15 cellular contexts compared by ENCODE assay signal in genomic region chr5:109589983-109590382, GRCh38.
DNase-seq lines count a peak whose midpoint lies in the region; ATAC-seq and TF ChIP-seq lines count a peak whose summit lies in the region.
"Had no signal": no experiment of that assay in that cellular context is flagged by ENCODE, and none has a peak within 500 bp of the region (broad histone marks: within the 10 kb centered on the region; RNA-seq: fewer than 3 reads in every experiment).

No MANE protein-coding gene starts in this region.

- no peak overlapping the region for H3K27ac ChIP-seq in psoas muscle
- H3K27ac ChIP-seq: esophagus squamous epithelium, Peyer's patch had no signal

- H3K36me3 Mint-ChIP-seq in WTC11: no peaks in the 10 kb centered on the region
- H3K36me3 Mint-ChIP-seq in naive thymus-derived CD8-positive, alpha-beta T cell: no peaks in the 10 kb centered on the region
- H3K36me3 Mint-ChIP-seq in activated T-helper 1 cell treated with anti-CD3 and anti-CD28 coated beads, Interleukin-12 subunit alpha, Interleukin-12 subunit beta, Interleukin-2, Interleukin-4 antibody, amounts not matched to agents 30 ng/mL and 10 ng/mL and 1 ng/mL, durations not matched to agents 14 hours and 24 hours and 36 hours (ENCODE audit: low read depth): no peaks in the 10 kb centered on the region
- H3K36me3 Mint-ChIP-seq: activated naive CD4-positive, alpha-beta T cell treated with anti-CD3 and anti-CD28 coated beads, Interleukin-2, amount 50 U/mL, for 24 hours; memory B cell had no signal

- H3K4me1 Mint-ChIP-seq in WTC11: no peaks in the 10 kb centered on the region
- peaks cover 13 to 22% (median 17%) of the 10 kb centered on the region in 4 donors for H3K4me1 Mint-ChIP-seq in naive thymus-derived CD8-positive, alpha-beta T cell
- H3K4me1 Mint-ChIP-seq in activated T-helper 1 cell treated with anti-CD3 and anti-CD28 coated beads, Interleukin-12 subunit alpha, Interleukin-12 subunit beta, Interleukin-2, Interleukin-4 antibody, amounts not matched to agents 30 ng/mL and 10 ng/mL and 1 ng/mL, durations not matched to agents 14 hours and 24 hours and 36 hours (ENCODE audit: low read depth): no peaks in the 10 kb centered on the region
- H3K4me1 Mint-ChIP-seq: memory B cell had no signal

- TF ChIP-seq CTCF in WTC11 (IDR thresholded peaks at IDR 0.05) (no peak), psoas muscle (IDR thresholded peaks at IDR 0.05) (no peak)

- H3K27me3 ChIP-seq in psoas muscle (ENCODE audit: insufficient read depth in 3 of 3, low read length in 2 of 3): no peaks in the 10 kb centered on the region
- H3K27me3 ChIP-seq: esophagus squamous epithelium, Peyer's patch had no signal

- H3K4me1 ChIP-seq in psoas muscle: no peaks in the 10 kb centered on the region
- H3K4me1 ChIP-seq: esophagus squamous epithelium, Peyer's patch had no signal

- DNase-seq in NCI-H524 (lab: John Stamatoyannopoulos, UW): peak; percentile 17 to 49
- no peak for DNase-seq in NCI-H524 treated with DMSO at 0.1 percent for 48 hours (lab: John Stamatoyannopoulos, UW)
- DNase-seq in HT1080 (ENCODE audit: low read depth): peak; percentile 10
- DNase-seq in WTC11 (ENCODE audit: low spot score): no peak
- DNase-seq in naive thymus-derived CD8-positive, alpha-beta T cell: peak in 3 of 10 donors; percentile 4 to 31 (median 19)
- no peak for DNase-seq in activated T-helper 1 cell treated with anti-CD3 and anti-CD28 coated beads, Interleukin-12 subunit alpha, Interleukin-12 subunit beta, Interleukin-2, Interleukin-4 antibody, amounts not matched to agents 30 ng/mL and 10 ng/mL and 1 ng/mL, durations not matched to agents 14 hours and 24 hours and 36 hours (ENCODE audit: low spot score)
- no peak for DNase-seq in SHP77 (lab: John Stamatoyannopoulos, UW)
- no peak for DNase-seq in psoas muscle
- DNase-seq: Calu3, cerebellar nuclear complex, esophagus squamous epithelium, Peyer's patch had no signal

- H3K9me3 ChIP-seq in psoas muscle: no peaks in the 10 kb centered on the region
- H3K9me3 ChIP-seq: esophagus squamous epithelium, Peyer's patch had no signal

- no peak overlapping the region for H3K27ac Mint-ChIP-seq in WTC11
- H3K27ac Mint-ChIP-seq in naive thymus-derived CD8-positive, alpha-beta T cell: peak overlapping the region in 1 of 10 donors; percentile 36
- no peak overlapping the region for H3K27ac Mint-ChIP-seq in activated T-helper 1 cell treated with anti-CD3 and anti-CD28 coated beads, Interleukin-12 subunit alpha, Interleukin-12 subunit beta, Interleukin-2, Interleukin-4 antibody, amounts not matched to agents 30 ng/mL and 10 ng/mL and 1 ng/mL, durations not matched to agents 14 hours and 24 hours and 36 hours
- H3K27ac Mint-ChIP-seq: activated naive CD4-positive, alpha-beta T cell treated with anti-CD3 and anti-CD28 coated beads, Interleukin-2, amount 50 U/mL, for 24 hours; memory B cell; T-helper 2 cell treated with Interferon-gamma antibody and Interleukin-4, amounts not matched to agents 5 μg/mL and 100 μg/mL, for 36 hours had no signal

- 69 to 73% (median 70%) methylated on average over 4 of the region's 4 CpGs for WGBS in psoas muscle, 3 donors

- CTCF ChIA-PET in WTC11 (lab: Charles Lee): interaction anchor here (2.0 kb wide), 1 partner anchor 98 kb away, joined by 14 read pairs; no protein-coding TSS in a partner anchor

- POLR2A ChIA-PET in WTC11 (lab: Charles Lee): no interaction called here
- POLR2A ChIA-PET in naive thymus-derived CD8-positive, alpha-beta T cell (lab: Charles Lee): no interaction called here

- H3K27me3 Mint-ChIP-seq in WTC11 (ENCODE audit: low read depth): no peaks in the 10 kb centered on the region
- peaks cover 0 to 2% (median 0%) of the 10 kb centered on the region in 5 donors for H3K27me3 Mint-ChIP-seq in naive thymus-derived CD8-positive, alpha-beta T cell
- no peaks in the 10 kb centered on the region for H3K27me3 Mint-ChIP-seq in activated T-helper 1 cell treated with anti-CD3 and anti-CD28 coated beads, Interleukin-12 subunit alpha, Interleukin-12 subunit beta, Interleukin-2, Interleukin-4 antibody, amounts not matched to agents 30 ng/mL and 10 ng/mL and 1 ng/mL, durations not matched to agents 14 hours and 24 hours and 36 hours (ENCODE audit: insufficient read depth)
- H3K27me3 Mint-ChIP-seq: activated naive CD4-positive, alpha-beta T cell treated with anti-CD3 and anti-CD28 coated beads, Interleukin-2, amount 50 U/mL, for 24 hours had no signal

- no peak overlapping the region for H3K4me3 ChIP-seq in psoas muscle
- H3K4me3 ChIP-seq: esophagus squamous epithelium, Peyer's patch had no signal

- ATAC-seq in WTC11: peak; percentile 70
- ATAC-seq in naive thymus-derived CD8-positive, alpha-beta T cell: peak; percentile 38 to 41
- no peak for ATAC-seq in psoas muscle

- intact Hi-C loops in activated T-helper 1 cell treated with anti-CD3 and anti-CD28 coated beads, Interleukin-12 subunit alpha, Interleukin-12 subunit beta, Interleukin-2, Interleukin-4 antibody, amounts not matched to agents 30 ng/mL and 10 ng/mL and 1 ng/mL, durations not matched to agents 14 hours and 24 hours and 36 hours (cut with micrococcal nuclease): no loop called here
- intact Hi-C loops in psoas muscle (cut with DNase I): no loop called here

- H3K4me3 Mint-ChIP-seq in WTC11: no peak overlapping the region
- no peak overlapping the region for H3K4me3 Mint-ChIP-seq in naive thymus-derived CD8-positive, alpha-beta T cell
- H3K4me3 Mint-ChIP-seq in activated T-helper 1 cell treated with anti-CD3 and anti-CD28 coated beads, Interleukin-12 subunit alpha, Interleukin-12 subunit beta, Interleukin-2, Interleukin-4 antibody, amounts not matched to agents 30 ng/mL and 10 ng/mL and 1 ng/mL, durations not matched to agents 14 hours and 24 hours and 36 hours: no peak overlapping the region
- H3K4me3 Mint-ChIP-seq: activated naive CD4-positive, alpha-beta T cell treated with anti-CD3 and anti-CD28 coated beads, Interleukin-2, amount 50 U/mL, for 24 hours; memory B cell; T-helper 2 cell treated with Interferon-gamma antibody and Interleukin-4, amounts not matched to agents 5 μg/mL and 100 μg/mL, for 36 hours had no signal

- H3K9me3 Mint-ChIP-seq in WTC11: peaks cover 14% of the 10 kb centered on the region
- H3K9me3 Mint-ChIP-seq in naive thymus-derived CD8-positive, alpha-beta T cell: no peaks in the 10 kb centered on the region
- H3K9me3 Mint-ChIP-seq in activated T-helper 1 cell treated with anti-CD3 and anti-CD28 coated beads, Interleukin-12 subunit alpha, Interleukin-12 subunit beta, Interleukin-2, Interleukin-4 antibody, amounts not matched to agents 30 ng/mL and 10 ng/mL and 1 ng/mL, durations not matched to agents 14 hours and 24 hours and 36 hours: no peaks in the 10 kb centered on the region
- H3K9me3 Mint-ChIP-seq: activated naive CD4-positive, alpha-beta T cell treated with anti-CD3 and anti-CD28 coated beads, Interleukin-2, amount 50 U/mL, for 24 hours; memory B cell; T-helper 2 cell treated with Interferon-gamma antibody and Interleukin-4, amounts not matched to agents 5 μg/mL and 100 μg/mL, for 36 hours had no signal

- H3K36me3 ChIP-seq in psoas muscle (ENCODE audit: insufficient read depth in 1 of 2, low read depth in 1 of 2): no peaks in the 10 kb centered on the region
- H3K36me3 ChIP-seq: esophagus squamous epithelium, Peyer's patch had no signal

TF ChIP-seq in WTC11, 78 proteins besides CTCF, POLR2A, EP300 and RAD21 (continues in another document):
- TF ChIP-seq, protein P1, sequence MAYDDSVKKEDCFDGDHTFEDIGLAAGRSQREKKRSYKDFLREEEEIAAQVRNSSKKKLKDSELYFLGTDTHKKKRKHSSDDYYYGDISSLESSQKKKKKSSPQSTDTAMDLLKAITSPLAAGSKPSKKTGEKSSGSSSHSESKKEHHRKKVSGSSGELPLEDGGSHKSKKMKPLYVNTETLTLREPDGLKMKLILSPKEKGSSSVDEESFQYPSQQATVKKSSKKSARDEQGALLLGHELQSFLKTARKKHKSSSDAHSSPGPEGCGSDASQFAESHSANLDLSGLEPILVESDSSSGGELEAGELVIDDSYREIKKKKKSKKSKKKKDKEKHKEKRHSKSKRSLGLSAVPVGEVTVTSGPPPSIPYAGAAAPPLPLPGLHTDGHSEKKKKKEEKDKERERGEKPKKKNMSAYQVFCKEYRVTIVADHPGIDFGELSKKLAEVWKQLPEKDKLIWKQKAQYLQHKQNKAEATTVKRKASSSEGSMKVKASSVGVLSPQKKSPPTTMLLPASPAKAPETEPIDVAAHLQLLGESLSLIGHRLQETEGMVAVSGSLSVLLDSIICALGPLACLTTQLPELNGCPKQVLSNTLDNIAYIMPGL (CRISPR knock-in tag; IDR thresholded peaks at IDR 0.05): no peak
- no peak for TF ChIP-seq MAX (CRISPR knock-in tag; IDR thresholded peaks at IDR 0.05)
- no peak for TF ChIP-seq MXD4 (CRISPR knock-in tag; IDR thresholded peaks at IDR 0.05; ENCODE audit: borderline replicate concordance)
- no peak for TF ChIP-seq ZNF423 (CRISPR knock-in tag; IDR thresholded peaks at IDR 0.05)
- TF ChIP-seq, protein P2, sequence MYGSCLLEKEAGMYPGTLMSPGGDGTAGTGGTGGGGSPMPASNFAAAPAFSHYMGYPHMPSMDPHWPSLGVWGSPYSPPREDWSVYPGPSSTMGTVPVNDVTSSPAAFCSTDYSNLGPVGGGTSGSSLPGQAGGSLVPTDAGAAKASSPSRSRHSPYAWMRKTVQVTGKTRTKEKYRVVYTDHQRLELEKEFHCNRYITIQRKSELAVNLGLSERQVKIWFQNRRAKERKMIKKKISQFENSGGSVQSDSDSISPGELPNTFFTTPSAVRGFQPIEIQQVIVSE (CRISPR knock-in tag; IDR thresholded peaks at IDR 0.05; ENCODE audit: borderline replicate concordance): no peak
- no peak for TF ChIP-seq CREM (CRISPR knock-in tag; IDR thresholded peaks at IDR 0.05)
- TF ChIP-seq GABPB1 (CRISPR knock-in tag; IDR thresholded peaks at IDR 0.05): no peak

Comparison
In these comparisons a context has a peak if more than half of its experiments do, and no peak if none do; other contexts are left out.
1. DNase-seq: peak in NCI-H524 (2 of 2) and HT1080 (single experiment); none in NCI-H524 treated with DMSO at 0.1 percent for 48 hours (single experiment), WTC11 (single experiment), activated T-helper 1 cell treated with anti-CD3 and anti-CD28 coated beads, Interleukin-12 subunit alpha, Interleukin-12 subunit beta, Interleukin-2, Interleukin-4 antibody, amounts not matched to agents 30 ng/mL and 10 ng/mL and 1 ng/mL, durations not matched to agents 14 hours and 24 hours and 36 hours (single experiment), SHP77 (0 of 2) and psoas muscle (0 of 2).
2. ATAC-seq: peak in WTC11 (single experiment) and naive thymus-derived CD8-positive, alpha-beta T cell (2 of 2); none in psoas muscle (0 of 4).